In the genomic region with DNA sequence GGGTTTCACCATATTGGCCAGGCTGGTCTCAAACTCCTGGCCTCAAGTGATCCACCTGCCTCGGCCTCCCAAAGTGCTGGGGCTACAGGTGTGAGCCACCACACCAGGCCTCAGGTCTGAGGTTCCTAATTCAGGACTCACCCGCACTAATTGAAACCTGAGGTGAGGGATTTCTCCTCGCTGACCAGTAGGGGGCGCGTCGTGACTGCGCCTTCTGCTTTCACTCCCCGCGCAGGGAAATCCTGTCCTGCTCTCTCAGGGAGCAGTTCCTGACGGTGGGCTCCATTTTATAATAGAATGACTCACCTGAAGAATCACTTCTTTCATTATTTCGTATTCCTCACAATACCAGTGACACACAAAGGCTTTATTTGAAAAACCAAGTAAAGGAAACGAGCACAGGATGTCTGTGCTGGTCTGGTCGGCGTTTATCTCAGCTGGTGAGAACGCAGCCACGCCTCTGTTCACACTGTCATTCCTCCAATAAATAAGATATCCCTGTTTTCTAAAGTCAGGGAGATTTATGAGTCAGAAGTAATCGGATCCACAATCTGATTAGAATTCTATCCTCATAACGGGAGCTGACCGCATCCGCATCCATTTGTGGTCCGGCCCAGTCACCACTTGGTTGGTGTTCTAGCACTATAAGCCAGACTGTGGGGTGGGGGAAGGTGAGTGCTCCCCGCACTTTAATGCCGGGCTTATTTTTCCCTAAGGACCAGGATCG, we compare ENCODE assay signal across 8 cellular contexts. TPM values are rescaled to one million over a fixed set of nuclear protein-coding genes. Genes with fewer than 3 reads are reported as not detected.
A peak's percentile ranks its signal among the peaks of the same experiment; 100 is the strongest.
DNase-seq lines count a peak whose midpoint lies in the region; ATAC-seq and TF ChIP-seq lines count a peak whose summit lies in the region.

No MANE protein-coding gene starts in this region.

- no peaks in the 10 kb centered on the region for H3K9me3 ChIP-seq in CD4-positive, alpha-beta T cell (ENCODE audit: control insufficient read depth, low read length)

- peaks cover 23% of the 10 kb centered on the region for H3K4me1 Mint-ChIP-seq in CD4-positive, alpha-beta T cell (ENCODE audit: low read depth)
- peaks cover 20% of the 10 kb centered on the region for H3K4me1 Mint-ChIP-seq in nephron
- peaks cover 26 to 41% of the 10 kb centered on the region in 2 donors for H3K4me1 Mint-ChIP-seq in stimulated activated naive B cell treated with anti-CD40 and anti-IgM and Interleukin-4, amounts not matched to agents 10 μg/mL and 1 μg/mL and 100 μg/mL, for 72 hours

- no peaks in the 10 kb centered on the region for H3K27me3 Mint-ChIP-seq in CD4-positive, alpha-beta T cell
- peaks cover 9% of the 10 kb centered on the region for H3K27me3 Mint-ChIP-seq in nephron (ENCODE audit: low read depth)
- peaks cover 6 to 8% of the 10 kb centered on the region in 2 donors for H3K27me3 Mint-ChIP-seq in stimulated activated naive B cell treated with anti-CD40 and anti-IgM and Interleukin-4, amounts not matched to agents 10 μg/mL and 1 μg/mL and 100 μg/mL, for 72 hours

- CTCF ChIA-PET in CD4-positive, alpha-beta T cell (lab: Charles Lee): interaction anchor here (0.5 to 2.3 kb wide), 29 partner anchors 11 to 186 kb away, joined by 3 to 20 read pairs (median 3); a partner anchor contains a TSS

- H3K27ac Mint-ChIP-seq in CD4-positive, alpha-beta T cell: peak overlapping the region; percentile 60
- peak overlapping the region in 2 of 3 experiments; percentile 13 to 69 for H3K27ac Mint-ChIP-seq in nephron
- peak overlapping the region; percentile 71 for H3K27ac Mint-ChIP-seq in stimulated activated naive B cell treated with anti-CD40 and anti-IgM and Interleukin-4, amounts not matched to agents 10 μg/mL and 1 μg/mL and 100 μg/mL, for 72 hours

- peak; percentile 68 to 85 (median 76) for DNase-seq in CD4-positive, alpha-beta T cell
- peak; percentile 100 for DNase-seq in HT1080 (ENCODE audit: low read depth)
- peak; percentile 91 for DNase-seq in RKO (ENCODE audit: low spot score)
- peak; percentile 66 for DNase-seq in activated effector memory CD4-positive, alpha-beta T cell treated with Interleukin-2 at 50 U/mL for 16 hours
- peak; percentile 68 for DNase-seq in fibroblast of the conjunctiva (ENCODE audit: low read depth)
- DNase-seq in stimulated activated naive B cell treated with anti-CD40 and anti-IgM and Interleukin-4, amounts not matched to agents 10 μg/mL and 1 μg/mL and 100 μg/mL, for 72 hours: peak; percentile 73

- no peak overlapping the region for H3K27ac ChIP-seq in CD4-positive, alpha-beta T cell (ENCODE audit: low read depth, low read length)

- peak overlapping the region; percentile 71 for H3K4me3 Mint-ChIP-seq in CD4-positive, alpha-beta T cell
- peak overlapping the region; percentile 60 to 68 (median 67) for H3K4me3 Mint-ChIP-seq in nephron
- peak overlapping the region; percentile 64 to 74 for H3K4me3 Mint-ChIP-seq in stimulated activated naive B cell treated with anti-CD40 and anti-IgM and Interleukin-4, amounts not matched to agents 10 μg/mL and 1 μg/mL and 100 μg/mL, for 72 hours

- no peaks in the 10 kb centered on the region for H3K27me3 ChIP-seq in CD4-positive, alpha-beta T cell (ENCODE audit: control insufficient read depth, insufficient read depth, low read length)

- peak; percentile 99 for TF ChIP-seq CTCF in CD4-positive, alpha-beta T cell (IDR thresholded peaks at IDR 0.05)
- TF ChIP-seq CTCF in nephron (IDR thresholded peaks at IDR 0.05; ENCODE audit: unreplicated experiment in 3 of 3): peak; percentile 87 to 96 (median 93)

- H3K36me3 Mint-ChIP-seq in CD4-positive, alpha-beta T cell (ENCODE audit: low read depth): no peaks in the 10 kb centered on the region
- H3K36me3 Mint-ChIP-seq in nephron (ENCODE audit: low read depth): no peaks in the 10 kb centered on the region
- no peaks in the 10 kb centered on the region for H3K36me3 Mint-ChIP-seq in stimulated activated naive B cell treated with anti-CD40 and anti-IgM and Interleukin-4, amounts not matched to agents 10 μg/mL and 1 μg/mL and 100 μg/mL, for 72 hours

- intact Hi-C loops in CD4-positive, alpha-beta T cell (cut with DNase I, micrococcal nuclease): loop anchor here (1.0 to 5.0 kb wide), 4 partner anchors 64 to 651 kb away; no protein-coding TSS in a partner anchor

- H3K9me3 Mint-ChIP-seq in CD4-positive, alpha-beta T cell: no peaks in the 10 kb centered on the region
- H3K9me3 Mint-ChIP-seq in nephron: no peaks in the 10 kb centered on the region
- peaks cover 0 to 4% of the 10 kb centered on the region in 2 donors for H3K9me3 Mint-ChIP-seq in stimulated activated naive B cell treated with anti-CD40 and anti-IgM and Interleukin-4, amounts not matched to agents 10 μg/mL and 1 μg/mL and 100 μg/mL, for 72 hours

- peak; percentile 88 for ATAC-seq in CD4-positive, alpha-beta T cell (ENCODE audit: poor library complexity)
- peak; percentile 61 for ATAC-seq in GM19467 (IDR thresholded peaks at IDR 0.05; ENCODE audit: unreplicated experiment)
- peak; percentile 91 to 94 for ATAC-seq in stimulated activated naive B cell treated with anti-CD40 and anti-IgM and Interleukin-4, amounts not matched to agents 10 μg/mL and 1 μg/mL and 100 μg/mL, for 72 hours (replicated peaks)

- POLR2A ChIA-PET in CD4-positive, alpha-beta T cell (lab: Charles Lee): interaction anchor here (0.6 to 1.4 kb wide), 5 partner anchors 39 to 551 kb away, joined by 3 to 8 read pairs (median 3); a partner anchor contains a TSS

RNA-seq across cellular contexts. Expression of a gene that starts 35.4 kb away (rescaled TPM):
- 10 to 100 TPM; 65.1 to 65.8 TPM for total RNA-seq in CD4-positive, alpha-beta T cell
- 30.5 and 46.2 TPM in 2 replicates for total RNA-seq in HT1080 (2014; rRNA removed; shearing (Covaris generic))
- 76.3 and 89.3 TPM in 2 replicates for polyA plus RNA-seq in HT1080 (2015; cell fraction: cytosol; rRNA removed)
- polyA plus RNA-seq in HT1080 (2015; cell fraction: nucleus; rRNA removed): 126 and 141 TPM in 2 replicates

RNA-seq across cellular contexts. Expression of a gene that starts 39.2 kb away (rescaled TPM):
- 1 to 10 TPM; 6.2 to 6.4 TPM for total RNA-seq in CD4-positive, alpha-beta T cell
- 17.2 and 19.0 TPM in 2 replicates for total RNA-seq in HT1080 (2014; rRNA removed; shearing (Covaris generic))
- polyA plus RNA-seq in HT1080 (2015; cell fraction: cytosol; rRNA removed): 23.2 and 28.3 TPM in 2 replicates
- 34.1 and 35.1 TPM in 2 replicates for polyA plus RNA-seq in HT1080 (2015; cell fraction: nucleus; rRNA removed)
